1 cellular context compared by ENCODE assay signal in genomic region chr1:92487078-92487605, GRCh38.
TF ChIP-seq lines count a peak whose summit lies in the region.

No MANE protein-coding gene starts in this region.

TF ChIP-seq in HepG2, 621 proteins besides CTCF, POLR2A, EP300 and RAD21 (continued from another document):
- TF ChIP-seq TBX2 (CRISPR knock-in tag; IDR thresholded peaks at IDR 0.05; ENCODE audit: borderline replicate concordance) = peak; percentile 5; the same call in 1 of the 2 replicates
- TF ChIP-seq XRCC5 (optimal IDR thresholded peaks at IDR 0.05; ENCODE audit: low read length) = peak; percentile 15
- no peak for TF ChIP-seq ZKSCAN1 (IDR thresholded peaks at IDR 0.05; ENCODE audit: low read length)
